15 cellular contexts compared by ENCODE assay signal in genomic region chr6:15952231-15953151, GRCh38.
DNase-seq lines count a peak whose midpoint lies in the region; ATAC-seq and TF ChIP-seq lines count a peak whose summit lies in the region.
"Had no signal": no experiment of that assay in that cellular context is flagged by ENCODE, and none has a peak within 500 bp of the region (broad histone marks: within the 10 kb centered on the region; RNA-seq: fewer than 3 reads in every experiment).

No MANE protein-coding gene starts in this region.

- no peak overlapping the region for H3T11ph ChIP-seq in H9 (ENCODE audit: low read length)

- DNase-seq in H9: no peak
- peak; percentile 15 to 19 for DNase-seq in SHP77 (lab: John Stamatoyannopoulos, UW)
- no peak for DNase-seq in right cardiac atrium
- peak; percentile 40 to 57 for DNase-seq in thyroid gland
- DNase-seq in tibial artery: no peak
- DNase-seq in GM10266 (ENCODE audit: extremely low spot score): no peak
- no peak for DNase-seq in CD1c-positive myeloid dendritic cell (ENCODE audit: extremely low spot score)
- DNase-seq: activated CD4-positive, alpha-beta T cell treated with anti-CD3 and anti-CD28 coated beads, Interleukin-2, amount 10 ng/mL, durations not matched to agents 24 days and 14 days; activated naive CD4-positive, alpha-beta T cell treated with Interleukin-2 at 50 U/mL for 16 hours; CD4-positive, CD25-positive, alpha-beta regulatory T cell; esophagus squamous epithelium; hippocampal formation; psoas muscle had no signal

- H3K23me2 ChIP-seq in H9 (ENCODE audit: insufficient read length, low read depth, low read length, poor library complexity, severe bottlenecking): no peaks in the 10 kb centered on the region

- H4K91ac ChIP-seq in H9 (ENCODE audit: insufficient read length, low read depth, low read length): no peak overlapping the region

- H4K20me1 ChIP-seq in H9 (ENCODE audit: control insufficient read depth, insufficient read depth, insufficient read length): no peaks in the 10 kb centered on the region

- peak overlapping the region in 2 of 3 experiments; percentile 40 to 49; a peak in 2 of 7 replicates for H3K27ac Mint-ChIP-seq in H9
- H3K27ac Mint-ChIP-seq: activated CD4-positive, alpha-beta T cell treated with anti-CD3 and anti-CD28 coated beads, Interleukin-2, amount 10 ng/mL, durations not matched to agents 24 days and 14 days; CD4-positive, CD25-positive, alpha-beta regulatory T cell; dendritic cell treated with granulocyte-macrophage colony-stimulating factor and Interleukin-4, amounts not matched to agents 40 ng/mL and 50 ng/mL, for 4 days had no signal

- no peak overlapping the region for H3K4me2 ChIP-seq in H9 (ENCODE audit: insufficient read depth, insufficient read length, low read length)

- no peak overlapping the region for H3K14ac ChIP-seq in H9 (ENCODE audit: insufficient read depth, low read length)

- H3K4me1 ChIP-seq in H9 (ENCODE audit: insufficient read depth, low read length) (peaks cover 5% of the 10 kb centered on the region; the same call in 1 of the 2 replicates), right cardiac atrium (ENCODE audit: control insufficient read depth, insufficient read depth, low read length) (peaks cover 5% of the 10 kb centered on the region), thyroid gland (peaks cover 15 to 22% of the 10 kb centered on the region in 2 donors), tibial artery (peaks cover 0 to 9% (median 6%) of the 10 kb centered on the region in 4 donors)

- H2BK15ac ChIP-seq in H9 (ENCODE audit: low read depth, low read length): no peak overlapping the region

- peak in 1 of 2 donors; percentile 18 for ATAC-seq in right cardiac atrium
- ATAC-seq: HepG2, psoas muscle had no signal

- no peaks in the 10 kb centered on the region for H3K9me3 Mint-ChIP-seq in H9
- H3K9me3 Mint-ChIP-seq: dendritic cell treated with granulocyte-macrophage colony-stimulating factor and Interleukin-4, amounts not matched to agents 40 ng/mL and 50 ng/mL, for 4 days had no signal

- H3K23ac ChIP-seq in H9 (ENCODE audit: insufficient read length, low read depth, low read length): no peak overlapping the region

- peaks cover 37 to 51% of the 10 kb centered on the region in 2 experiments for H3K4me1 Mint-ChIP-seq in H9

- no CpG with 5 or more reads among the region's 8 CpGs for WGBS in H9 (ENCODE audit: extremely low coverage, insufficient read length, low lambda C conversion rate)
- 65% methylated on average over 8 of the region's 8 CpGs for WGBS in right cardiac atrium
- WGBS in thyroid gland, 2 donors: 50 to 54% methylated on average over 8 of the region's 8 CpGs

- H3K27me3 ChIP-seq in H9 (ENCODE audit: insufficient read depth, low read length) (no peaks in the 10 kb centered on the region), right cardiac atrium (ENCODE audit: control insufficient read depth, insufficient read depth) (no peaks in the 10 kb centered on the region), thyroid gland (no peaks in the 10 kb centered on the region), tibial artery (no peaks in the 10 kb centered on the region)
- H3K27me3 ChIP-seq: esophagus squamous epithelium had no signal

- no peak overlapping the region for H3K18ac ChIP-seq in H9 (ENCODE audit: insufficient read length, low read depth, low read length)

- no peak overlapping the region for H3K4me3 Mint-ChIP-seq in H9
- H3K4me3 Mint-ChIP-seq: activated CD4-positive, alpha-beta T cell treated with anti-CD3 and anti-CD28 coated beads, Interleukin-2, amount 10 ng/mL, durations not matched to agents 24 days and 14 days; CD4-positive, CD25-positive, alpha-beta regulatory T cell; dendritic cell treated with granulocyte-macrophage colony-stimulating factor and Interleukin-4, amounts not matched to agents 40 ng/mL and 50 ng/mL, for 4 days had no signal

- no peak overlapping the region for H2BK120ac ChIP-seq in H9 (ENCODE audit: low read depth, low read length, poor library complexity, severe bottlenecking)

- no peaks in the 10 kb centered on the region for H3K79me1 ChIP-seq in H9 (ENCODE audit: insufficient read depth, low read depth, low read length, poor library complexity, severe bottlenecking)

- H2AFZ ChIP-seq in H9 (ENCODE audit: low read length): no peak overlapping the region

- no peak overlapping the region for H2BK12ac ChIP-seq in H9 (ENCODE audit: insufficient read length, low read depth, low read length)

- no peak for TF ChIP-seq CTCF in H9 (conservative IDR thresholded peaks at IDR 0.05)
- TF ChIP-seq CTCF in thyroid gland (IDR thresholded peaks at IDR 0.05): no peak
- TF ChIP-seq CTCF in tibial artery (IDR thresholded peaks at IDR 0.05): peak in 1 of 2 experiments; percentile 7
- TF ChIP-seq CTCF in GM10266 (IDR thresholded peaks at IDR 0.05; ENCODE audit: control insufficient read depth, insufficient read depth, low read depth, missing control alignments): no peak

- no peaks in the 10 kb centered on the region for H3K79me2 ChIP-seq in H9 (ENCODE audit: insufficient read depth, low read length)

- H3K4me3 ChIP-seq in right cardiac atrium (ENCODE audit: low read length) (no peak overlapping the region), thyroid gland (replicated peaks in 1 of 3) (no peak overlapping the region), tibial artery (no peak overlapping the region)
- H3K4me3 ChIP-seq: esophagus squamous epithelium, psoas muscle had no signal

- no peak overlapping the region for H4K5ac ChIP-seq in H9 (ENCODE audit: insufficient read length, low read depth, low read length)

- TF ChIP-seq POLR2A in thyroid gland (IDR thresholded peaks at IDR 0.05): no peak

- H3K36me3 ChIP-seq in thyroid gland: no peaks in the 10 kb centered on the region
- no peaks in the 10 kb centered on the region for H3K36me3 ChIP-seq in tibial artery
- H3K36me3 ChIP-seq: esophagus squamous epithelium had no signal

- H2BK20ac ChIP-seq in H9 (ENCODE audit: low read depth, low read length, poor library complexity, severe bottlenecking): no peak overlapping the region

- H3K27me3 Mint-ChIP-seq in H9 (ENCODE audit: low read depth): no peaks in the 10 kb centered on the region
- H3K27me3 Mint-ChIP-seq: activated CD4-positive, alpha-beta T cell treated with anti-CD3 and anti-CD28 coated beads, Interleukin-2, amount 10 ng/mL, durations not matched to agents 24 days and 14 days; dendritic cell treated with granulocyte-macrophage colony-stimulating factor and Interleukin-4, amounts not matched to agents 40 ng/mL and 50 ng/mL, for 4 days had no signal

- no peak overlapping the region for H3K4ac ChIP-seq in H9 (ENCODE audit: low read depth, low read length)

- intact Hi-C loops in right cardiac atrium (cut with DNase I) (no loop called here), thyroid gland (cut with DNase I) (no loop called here), tibial artery (cut with DNase I; ENCODE audit: low total_unique reads) (no loop called here)

- no peaks in the 10 kb centered on the region; a peak in 1 of 7 replicates for H3K36me3 Mint-ChIP-seq in H9 (ENCODE audit: insufficient read depth in 1 of 3, low read depth in 3 of 3)
- H3K36me3 Mint-ChIP-seq: CD4-positive, CD25-positive, alpha-beta regulatory T cell had no signal

- H3K27ac ChIP-seq in H9 (ENCODE audit: insufficient read length, low read depth, low read length) (no peak overlapping the region), right cardiac atrium (ENCODE audit: low read length) (peak overlapping the region; percentile 13), thyroid gland (no peak overlapping the region), tibial artery (no peak overlapping the region)
- H3K27ac ChIP-seq: esophagus squamous epithelium, psoas muscle had no signal

- H3K9me3 ChIP-seq in H9 (ENCODE audit: control insufficient read depth, low read depth, low read length) (no peaks in the 10 kb centered on the region), right cardiac atrium (ENCODE audit: control insufficient read depth, low read length) (no peaks in the 10 kb centered on the region), thyroid gland (no peaks in the 10 kb centered on the region), tibial artery (no peaks in the 10 kb centered on the region)
- H3K9me3 ChIP-seq: esophagus squamous epithelium, psoas muscle had no signal

- no peak overlapping the region for H4K8ac ChIP-seq in H9 (replicated peaks; ENCODE audit: insufficient read length, low read depth, low read length)

- no peak overlapping the region for H3K56ac ChIP-seq in H9 (ENCODE audit: insufficient read length, low read depth, low read length)

- no peak overlapping the region for H2AK5ac ChIP-seq in H9 (ENCODE audit: insufficient read length, low read length)

- no peak overlapping the region for H2BK5ac ChIP-seq in H9 (ENCODE audit: insufficient read length, low read length)

- H3K9ac ChIP-seq in H9 (ENCODE audit: extremely low read depth, insufficient read length, low read length): no peak overlapping the region

Comparison
In these comparisons a context has a peak if more than half of its experiments do, and no peak if none do; other contexts are left out.
1. DNase-seq: peak in SHP77 (2 of 2) and thyroid gland (2 of 2); none in H9 (single experiment), right cardiac atrium (0 of 3), tibial artery (0 of 2), GM10266 (single experiment) and CD1c-positive myeloid dendritic cell (single experiment).